In the genomic region with DNA sequence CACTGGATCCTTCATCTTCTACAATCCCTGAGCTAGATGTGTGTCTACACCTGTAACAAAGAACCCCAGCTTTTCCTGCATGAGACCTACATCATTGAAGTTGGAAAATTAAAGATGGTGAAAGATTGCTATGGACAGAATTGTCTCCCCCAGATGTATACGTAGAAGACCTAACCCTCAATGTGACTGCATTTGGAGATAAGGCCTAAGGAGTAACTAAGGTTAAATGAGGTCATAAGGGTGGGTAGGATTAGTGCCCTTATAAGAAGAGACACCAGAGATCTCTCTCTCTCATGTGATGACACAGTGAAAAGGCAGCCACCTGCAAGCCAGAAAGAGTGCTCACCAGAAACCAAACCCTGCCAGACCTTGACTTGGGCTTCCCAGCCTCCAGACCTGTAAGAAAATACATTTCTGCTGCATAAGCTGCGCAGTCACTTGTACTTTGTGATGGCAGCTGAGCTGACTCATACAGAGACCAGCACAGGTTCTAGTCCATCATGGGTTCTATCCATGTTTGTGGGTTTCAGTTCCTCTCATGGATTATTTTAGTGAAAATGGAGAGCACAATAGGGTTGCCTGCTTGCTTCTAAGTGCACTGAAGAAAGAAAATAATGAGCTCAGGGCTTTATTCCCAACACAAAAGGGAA, we compare ENCODE assay signal across 11 cellular contexts.
DNase-seq lines count a peak whose midpoint lies in the region; ATAC-seq lines count a peak whose summit lies in the region.
"Had no signal": no experiment of that assay in that cellular context is flagged by ENCODE, and none has a peak within 500 bp of the region (broad histone marks: within the 10 kb centered on the region; RNA-seq: fewer than 3 reads in every experiment).

No MANE protein-coding gene starts in this region.

- POLR2A ChIA-PET in CD4-positive, alpha-beta memory T cell (lab: Charles Lee; ENCODE audit: partially characterized antibody): no interaction called here

- intact Hi-C loops in CD4-positive, alpha-beta memory T cell (cut with micrococcal nuclease): no loop called here

- no peak overlapping the region for H3K27ac ChIP-seq in CD4-positive, alpha-beta memory T cell (ENCODE audit: low read depth, low read length)
- no peak overlapping the region for H3K27ac ChIP-seq in effector memory CD4-positive, alpha-beta T cell (ENCODE audit: insufficient read depth, low read length, poor library complexity, severe bottlenecking)
- H3K27ac ChIP-seq: C4-2B had no signal

- H3K27ac Mint-ChIP-seq in CD4-positive, alpha-beta memory T cell: no peak overlapping the region
- H3K27ac Mint-ChIP-seq: IgD-negative memory B cell had no signal

- H3K4me1 Mint-ChIP-seq in CD4-positive, alpha-beta memory T cell: no peaks in the 10 kb centered on the region
- H3K4me1 Mint-ChIP-seq: IgD-negative memory B cell had no signal

- H3K36me3 Mint-ChIP-seq in CD4-positive, alpha-beta memory T cell: no peaks in the 10 kb centered on the region
- H3K36me3 Mint-ChIP-seq: IgD-negative memory B cell had no signal

- CTCF ChIA-PET in CD4-positive, alpha-beta memory T cell (lab: Charles Lee; ENCODE audit: partially characterized antibody): no interaction called here

- ATAC-seq in GM18858 (IDR thresholded peaks at IDR 0.05; ENCODE audit: unreplicated experiment) (peak; percentile 95), GM21528 (IDR thresholded peaks at IDR 0.05; ENCODE audit: low FRiP score, unreplicated experiment) (peak; percentile 92), HG03097 (IDR thresholded peaks at IDR 0.05; ENCODE audit: low FRiP score, unreplicated experiment) (peak; percentile 83)
- ATAC-seq: sciatic nerve had no signal

- no peaks in the 10 kb centered on the region for H3K4me1 ChIP-seq in CD4-positive, alpha-beta memory T cell (ENCODE audit: insufficient read depth, low read length)
- no peaks in the 10 kb centered on the region for H3K4me1 ChIP-seq in effector memory CD4-positive, alpha-beta T cell (ENCODE audit: control insufficient read depth, insufficient read depth, low read length, poor library complexity, severe bottlenecking)

- H3K4me3 Mint-ChIP-seq in CD4-positive, alpha-beta memory T cell: no peak overlapping the region
- H3K4me3 Mint-ChIP-seq: IgD-negative memory B cell had no signal

- no peaks in the 10 kb centered on the region for H3K27me3 ChIP-seq in CD4-positive, alpha-beta memory T cell (ENCODE audit: insufficient read depth, low read length)
- no peaks in the 10 kb centered on the region for H3K27me3 ChIP-seq in effector memory CD4-positive, alpha-beta T cell (replicated peaks; ENCODE audit: control insufficient read depth, insufficient read depth, low read length, poor library complexity, severe bottlenecking)

- DNase-seq in OCI-M1 (lab: John Stamatoyannopoulos, UW) (peak; percentile 76), activated gamma-delta T cell (lab: John Stamatoyannopoulos, UW) (no peak)
- no peak for DNase-seq in CD4-positive, alpha-beta memory T cell
- DNase-seq in stimulated activated CD4-positive, alpha-beta T cell treated with anti-CD3 and anti-CD28 coated beads, Interleukin-15, amount 100 ng/mL, for 24 hours: no peak
- no peak for DNase-seq in effector memory CD4-positive, alpha-beta T cell

- no peak overlapping the region for H3K4me3 ChIP-seq in CD4-positive, alpha-beta memory T cell (ENCODE audit: low read length in 2 of 2)
- H3K4me3 ChIP-seq in effector memory CD4-positive, alpha-beta T cell (ENCODE audit: insufficient read depth, low read depth, low read length, poor library complexity, severe bottlenecking): no peak overlapping the region

- H3K36me3 ChIP-seq in CD4-positive, alpha-beta memory T cell (ENCODE audit: insufficient read depth, low read length): no peaks in the 10 kb centered on the region
- no peaks in the 10 kb centered on the region for H3K36me3 ChIP-seq in effector memory CD4-positive, alpha-beta T cell (ENCODE audit: control insufficient read depth, insufficient read depth, low read length)

- peaks cover 0 to 7% (median 2%) of the 10 kb centered on the region in 8 donors for H3K9me3 Mint-ChIP-seq in CD4-positive, alpha-beta memory T cell

- no peaks in the 10 kb centered on the region for H3K9me3 ChIP-seq in CD4-positive, alpha-beta memory T cell (ENCODE audit: control insufficient read depth in 1 of 2, low read length in 2 of 2)
- no peaks in the 10 kb centered on the region for H3K9me3 ChIP-seq in effector memory CD4-positive, alpha-beta T cell (ENCODE audit: control insufficient read depth, low read length)

- peaks cover 5 to 7% of the 10 kb centered on the region in 2 donors for H3K27me3 Mint-ChIP-seq in CD4-positive, alpha-beta memory T cell
